In the genomic region with DNA sequence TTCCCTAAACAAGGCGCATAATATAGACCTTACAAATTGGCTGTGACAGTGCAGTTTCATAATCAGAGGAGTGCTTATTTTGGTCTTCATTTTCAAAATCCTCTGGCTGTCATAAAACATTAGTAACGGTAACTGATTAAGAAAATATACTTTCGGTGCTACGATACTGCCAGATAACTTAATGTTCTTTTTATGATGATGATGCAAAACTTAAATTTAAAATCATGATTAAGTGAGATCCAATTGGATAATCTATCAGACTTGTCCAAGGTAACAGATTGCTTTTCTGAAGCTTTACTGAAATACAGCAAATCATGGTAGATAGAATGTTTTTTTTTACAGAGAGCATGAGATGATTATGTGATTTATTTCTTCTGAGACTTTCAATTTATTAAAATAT, we compare ENCODE assay signal across 21 cellular contexts.
"Had no signal": no experiment of that assay in that cellular context is flagged by ENCODE, and none has a peak within 500 bp of the region (broad histone marks: within the 10 kb centered on the region; RNA-seq: fewer than 3 reads in every experiment).

No MANE protein-coding gene starts in this region.

- H3K9me3 ChIP-seq: esophagus muscularis mucosa, gastroesophageal sphincter, heart left ventricle, left lung, lower lobe of right lung, mucosa of descending colon had no signal

- ATAC-seq: foreskin keratinocyte, gastroesophageal sphincter, heart left ventricle, left cardiac atrium, left lung, left ventricle myocardium superior, lower lobe of right lung, mucosa of descending colon had no signal

- H3K4me2 ChIP-seq: hepatocyte had no signal

- H3K4me1 Mint-ChIP-seq: mesothelial cell of epicardium had no signal

- H3K36me3 ChIP-seq: esophagus muscularis mucosa, gastroesophageal sphincter, heart left ventricle, left lung, lower lobe of right lung had no signal

- H3K36me3 Mint-ChIP-seq: mesothelial cell of epicardium had no signal

- H3K4me1 ChIP-seq: esophagus muscularis mucosa, foreskin keratinocyte, gastroesophageal sphincter, heart left ventricle, left lung, lower lobe of right lung had no signal

- H3K79me2 ChIP-seq: hepatocyte had no signal

- DNase-seq: dermis blood vessel endothelial cell; dorsolateral prefrontal cortex; effector CD4-positive, alpha-beta T cell; effector memory CD4-positive, alpha-beta T cell; foreskin keratinocyte; heart left ventricle; hypothalamus; left cardiac atrium; left lung; left ventricle myocardium superior; lower lobe of right lung; mesenchymal stem cell; mucosa of descending colon had no signal

- H3K27ac Mint-ChIP-seq: mesothelial cell of epicardium had no signal

- H3K27ac ChIP-seq: coronary artery, dorsolateral prefrontal cortex, esophagus muscularis mucosa, foreskin keratinocyte, gastroesophageal sphincter, heart left ventricle, hepatocyte, left lung, lower lobe of right lung had no signal

- H3K27me3 ChIP-seq: dorsolateral prefrontal cortex, esophagus muscularis mucosa, foreskin keratinocyte, gastroesophageal sphincter, heart left ventricle, hepatocyte, left lung had no signal

- FAIRE-seq: endothelial cell of umbilical vein, islet of Langerhans, keratinocyte had no signal

- H3K4me3 ChIP-seq: coronary artery, dorsolateral prefrontal cortex, esophagus muscularis mucosa, gastroesophageal sphincter, heart left ventricle, hepatocyte, left lung, lower lobe of right lung, mucosa of descending colon had no signal

- H2AFZ ChIP-seq: hepatocyte had no signal

- H3K4me3 Mint-ChIP-seq: mesothelial cell of epicardium had no signal
